6 cellular contexts compared by ENCODE assay signal in genomic region chr21:14327346-14327745, GRCh38.
DNase-seq lines count a peak whose midpoint lies in the region; ATAC-seq and TF ChIP-seq lines count a peak whose summit lies in the region.
"Not testable (repeated sequence)": the region's sequence is repeated elsewhere in the genome, so short reads cannot be mapped to it uniquely, and the experiment has no call there.

No MANE protein-coding gene starts in this region.

- not testable (repeated sequence) for H3F3A ChIP-seq in MM.1S (ENCODE audit: insufficient read depth, low read length)

- not testable (repeated sequence) for H3K27me3 ChIP-seq in MM.1S (replicated peaks; ENCODE audit: insufficient read depth, low read length)

- not testable (repeated sequence) for H3K9me2 ChIP-seq in MM.1S (replicated peaks; ENCODE audit: insufficient read depth, low read length)

- H3K4me3 ChIP-seq in GM12865 (ENCODE audit: low read depth, low read length); MM.1S (ENCODE audit: low read length): not testable (repeated sequence)

- H3K9me3 ChIP-seq in MM.1S (replicated peaks; ENCODE audit: insufficient read depth, low read length) = not testable (repeated sequence)

- peak; percentile 3 for DNase-seq in DMS53 (lab: John Stamatoyannopoulos, UW)
- peak; percentile 55 for DNase-seq in ELF-1 (ENCODE audit: low read depth, low spot score)
- DNase-seq in GM12865 (ENCODE audit: low read depth) = peak; percentile 1
- peak; percentile 14 for DNase-seq in KBM-7
- DNase-seq in MM.1S = peak; percentile 8

- not testable (repeated sequence) for H3K9ac ChIP-seq in MM.1S (ENCODE audit: low read length)

- not testable (repeated sequence) for H3K36me3 ChIP-seq in MM.1S (replicated peaks; ENCODE audit: insufficient read depth, low read length)

- not testable (repeated sequence) for H3K79me2 ChIP-seq in MM.1S (ENCODE audit: low read length)

- not testable (repeated sequence) for H3K4me2 ChIP-seq in MM.1S (ENCODE audit: low read depth, low read length)

- not testable (repeated sequence) for H3K4me1 ChIP-seq in MM.1S (ENCODE audit: low read length)

- peak; percentile 86 for ATAC-seq in GM18868 (IDR thresholded peaks at IDR 0.05; ENCODE audit: unreplicated experiment)

- in situ Hi-C loops in KBM-7 (cut with MboI; ENCODE audit: low pct_unique_long_range_greater_than_20kb, low sequenced_read_pairs) = not testable (repeated sequence)

- TF ChIP-seq CTCF in GM12865 (IDR thresholded peaks at IDR 0.05; ENCODE audit: insufficient read depth, low read depth, low read length, missing control alignments); MM.1S (IDR thresholded peaks at IDR 0.05; ENCODE audit: low read length): not testable (repeated sequence)

- H3K27ac ChIP-seq in MM.1S (ENCODE audit: low read length) = not testable (repeated sequence)

- not testable (repeated sequence) for H2AFZ ChIP-seq in MM.1S (ENCODE audit: low read length)

- H4K20me1 ChIP-seq in MM.1S (ENCODE audit: insufficient read depth, low read length) = not testable (repeated sequence)

Comparison
In these comparisons a context has a peak if more than half of its experiments do, and no peak if none do; other contexts are left out.
1. DNase-seq: peak in every context shown above with its lines; median percentile 55 in ELF-1; 14 in KBM-7; 8 in MM.1S; 3 in DMS53; 1 in GM12865.